30 cellular contexts compared by ENCODE assay signal in genomic region chr2:42319265-42319664, GRCh38.
"Had no signal": no experiment of that assay in that cellular context is flagged by ENCODE, and none has a peak within 500 bp of the region (broad histone marks: within the 10 kb centered on the region; RNA-seq: fewer than 3 reads in every experiment).

No MANE protein-coding gene starts in this region.

- H3K4me3 ChIP-seq: neural progenitor cell, SK-N-MC, thoracic aorta had no signal

- H3K27ac ChIP-seq: epithelial cell of prostate, neural progenitor cell, SK-N-MC, thoracic aorta, WERI-Rb-1 had no signal

- FAIRE-seq: bronchial epithelial cell, colon, endometrium, frontal cortex, islet of Langerhans, urothelium cell line had no signal

- H3K9me3 Mint-ChIP-seq: naive B cell; neural progenitor cell; stimulated activated naive CD8-positive, alpha-beta T cell treated with anti-CD3 and anti-CD28 coated beads, Interleukin-15, Interleukin-2, amounts not matched to agents 100 ng/mL and 50 ng/mL, for 24 hours; T-helper 1 cell treated with Interleukin-12 subunit alpha and Interleukin-12 subunit beta and Interleukin-4 antibody, amounts not matched to agents 30 μg/mL and 1 μg/mL, for 36 hours had no signal

- H3K27ac Mint-ChIP-seq: activated CD8-positive, alpha-beta memory T cell treated with anti-CD3 and anti-CD28 coated beads, Interleukin-2, amount 10 ng/mL, durations not matched to agents 7 days and 5 days; activated CD8-positive, alpha-beta T cell treated with anti-CD3 and anti-CD28 coated beads, Interleukin-2, amount 10 ng/mL, durations not matched to agents 7 days and 5 days; neural progenitor cell; stimulated activated naive CD8-positive, alpha-beta T cell treated with anti-CD3 and anti-CD28 coated beads, Interleukin-15, Interleukin-2, amounts not matched to agents 100 ng/mL and 50 ng/mL, for 24 hours; T-helper 1 cell treated with Interleukin-12 subunit alpha and Interleukin-12 subunit beta and Interleukin-4 antibody, amounts not matched to agents 30 μg/mL and 1 μg/mL, for 36 hours had no signal

- ATAC-seq: activated CD4-positive, CD25-positive, alpha-beta regulatory T cell treated with anti-CD3 and anti-CD28 coated beads, Interleukin-2, amount 50 U/mL, for 24 hours; activated CD8-positive, alpha-beta memory T cell treated with anti-CD3 and anti-CD28 coated beads, Interleukin-2, amount 10 ng/mL, durations not matched to agents 7 days and 5 days; activated CD8-positive, alpha-beta T cell treated with anti-CD3 and anti-CD28 coated beads, Interleukin-2, amount 10 ng/mL, durations not matched to agents 7 days and 5 days; left ventricle myocardium superior; right cardiac atrium had no signal

- H3K4me1 Mint-ChIP-seq: neural progenitor cell had no signal

- H3K9me3 ChIP-seq: thoracic aorta had no signal

- H3K9ac ChIP-seq: neural progenitor cell had no signal

- H3K4me2 ChIP-seq: neural progenitor cell had no signal

- H2AFZ ChIP-seq: neural progenitor cell had no signal

- H3K27me3 Mint-ChIP-seq: activated CD8-positive, alpha-beta memory T cell treated with anti-CD3 and anti-CD28 coated beads, Interleukin-2, amount 10 ng/mL, durations not matched to agents 7 days and 5 days; naive B cell; stimulated activated naive CD8-positive, alpha-beta T cell treated with anti-CD3 and anti-CD28 coated beads, Interleukin-15, Interleukin-2, amounts not matched to agents 100 ng/mL and 50 ng/mL, for 24 hours had no signal

- H3K4me1 ChIP-seq: neural progenitor cell had no signal

- H3K27me3 ChIP-seq: neural progenitor cell had no signal

- H3K4me3 Mint-ChIP-seq: activated CD8-positive, alpha-beta memory T cell treated with anti-CD3 and anti-CD28 coated beads, Interleukin-2, amount 10 ng/mL, durations not matched to agents 7 days and 5 days; activated CD8-positive, alpha-beta T cell treated with anti-CD3 and anti-CD28 coated beads, Interleukin-2, amount 10 ng/mL, durations not matched to agents 7 days and 5 days; naive B cell; neural progenitor cell; stimulated activated naive CD8-positive, alpha-beta T cell treated with anti-CD3 and anti-CD28 coated beads, Interleukin-15, Interleukin-2, amounts not matched to agents 100 ng/mL and 50 ng/mL, for 24 hours; T-helper 1 cell treated with Interleukin-12 subunit alpha and Interleukin-12 subunit beta and Interleukin-4 antibody, amounts not matched to agents 30 μg/mL and 1 μg/mL, for 36 hours had no signal

- DNase-seq: activated CD4-positive, alpha-beta T cell treated with anti-CD3 and anti-CD28 coated beads, Interleukin-2, amount 50 U/mL, for 1 hour; activated CD8-positive, alpha-beta memory T cell treated with anti-CD3 and anti-CD28 coated beads, Interleukin-2, amount 10 ng/mL, durations not matched to agents 7 days and 5 days; activated CD8-positive, alpha-beta T cell treated with anti-CD3 and anti-CD28 coated beads, Interleukin-2, amount 10 ng/mL, durations not matched to agents 7 days and 5 days; activated gamma-delta T cell; activated naive CD4-positive, alpha-beta T cell treated with anti-CD3 and anti-CD28 coated beads, Interleukin-2, amount 50 U/mL, for 16 hours; anterior cingulate cortex; dermis blood vessel endothelial cell; effector CD4-positive, alpha-beta T cell; left ventricle myocardium superior; naive B cell; occipital lobe; right cardiac atrium; stimulated activated CD4-positive, alpha-beta T cell treated with anti-CD3 and anti-CD28 coated beads, Interleukin-12 subunit alpha, Interleukin-12 subunit beta, amount 100 ng/mL, for 4 hours; stimulated activated CD4-positive, alpha-beta T cell treated with anti-CD3 and anti-CD28 coated beads, Interleukin-4, amount 100 ng/mL, for 1 hour; T1000; trophoblast cell; WERI-Rb-1 had no signal
